Comparison of ENCODE assay signal across 16 cellular contexts in genomic region chr5:83401122-83401620, GRCh38.
A peak's percentile ranks its signal among the peaks of the same experiment; 100 is the strongest.
DNase-seq lines count a peak whose midpoint lies in the region; ATAC-seq and TF ChIP-seq lines count a peak whose summit lies in the region.
"Had no signal": no experiment of that assay in that cellular context is flagged by ENCODE, and none has a peak within 500 bp of the region (broad histone marks: within the 10 kb centered on the region; RNA-seq: fewer than 3 reads in every experiment).

No MANE protein-coding gene starts in this region.

- no peaks in the 10 kb centered on the region for H3K36me3 Mint-ChIP-seq in brain
- no peaks in the 10 kb centered on the region for H3K36me3 Mint-ChIP-seq in activated CD8-positive, alpha-beta T cell treated with anti-CD3 and anti-CD28 coated beads for 36 hours (ENCODE audit: low read depth)

- in situ Hi-C loops in gastrocnemius medialis (cut with MboI; ENCODE audit: low sequenced_read_pairs in 4 of 4), result no loop called here

- H3K9me3 ChIP-seq in gastrocnemius medialis (no peaks in the 10 kb centered on the region), lower lobe of right lung (no peaks in the 10 kb centered on the region)
- H3K9me3 ChIP-seq: BE2C, esophagus squamous epithelium had no signal

- H3K27me3 Mint-ChIP-seq in brain, result no peaks in the 10 kb centered on the region
- no peaks in the 10 kb centered on the region for H3K27me3 Mint-ChIP-seq in activated CD8-positive, alpha-beta T cell treated with anti-CD3 and anti-CD28 coated beads for 36 hours

- H3K4me3 Mint-ChIP-seq in brain, result no peak overlapping the region
- H3K4me3 Mint-ChIP-seq in activated CD8-positive, alpha-beta T cell treated with anti-CD3 and anti-CD28 coated beads for 36 hours, result no peak overlapping the region
- H3K4me3 Mint-ChIP-seq: neural crest cell had no signal

- DNase-seq in gastrocnemius medialis (no peak), lower lobe of right lung (no peak)
- DNase-seq in activated CD8-positive, alpha-beta T cell treated with anti-CD3 and anti-CD28 coated beads for 36 hours, result no peak
- DNase-seq: activated T-cell treated with anti-CD3 and anti-CD28 coated beads, Interleukin-2, amount 50 U/mL, for 48 hours; BE2C; esophagus squamous epithelium; kidney glomerular epithelial cell; NCI-H2029; stimulated activated naive CD4-positive, alpha-beta T cell had no signal

- peaks cover 28% of the 10 kb centered on the region for H3K4me1 Mint-ChIP-seq in brain
- no peaks in the 10 kb centered on the region for H3K4me1 Mint-ChIP-seq in activated CD8-positive, alpha-beta T cell treated with anti-CD3 and anti-CD28 coated beads for 36 hours (ENCODE audit: low read depth)

- intact Hi-C loops in gastrocnemius medialis (cut with DNase I; ENCODE audit: low total_unique reads), result no loop called here
- intact Hi-C loops in activated CD8-positive, alpha-beta T cell treated with anti-CD3 and anti-CD28 coated beads for 36 hours (cut with micrococcal nuclease), result no loop called here
- intact Hi-C loops in lower lobe of right lung (cut with DNase I), result no loop called here

- H3K4me1 ChIP-seq in gastrocnemius medialis, result no peaks in the 10 kb centered on the region
- H3K4me1 ChIP-seq in lower lobe of right lung, result no peaks in the 10 kb centered on the region
- H3K4me1 ChIP-seq: BE2C, esophagus squamous epithelium had no signal

- H3K36me3 ChIP-seq in gastrocnemius medialis, result no peaks in the 10 kb centered on the region
- H3K36me3 ChIP-seq in lower lobe of right lung, result no peaks in the 10 kb centered on the region
- H3K36me3 ChIP-seq: BE2C, esophagus squamous epithelium had no signal

- no peaks in the 10 kb centered on the region for H3K27me3 ChIP-seq in gastrocnemius medialis
- no peaks in the 10 kb centered on the region for H3K27me3 ChIP-seq in lower lobe of right lung (ENCODE audit: low read depth)
- H3K27me3 ChIP-seq: BE2C, esophagus squamous epithelium had no signal

- TF ChIP-seq CTCF in brain (conservative IDR thresholded peaks at IDR 0.05), result no peak
- TF ChIP-seq CTCF in gastrocnemius medialis (IDR thresholded peaks at IDR 0.05 in 4 of 5, conservative IDR thresholded peaks at IDR 0.05 in 1 of 5), result no peak
- TF ChIP-seq CTCF in activated CD8-positive, alpha-beta T cell treated with anti-CD3 and anti-CD28 coated beads for 36 hours (IDR thresholded peaks at IDR 0.05), result no peak
- no peak for TF ChIP-seq CTCF in lower lobe of right lung (IDR thresholded peaks at IDR 0.05)

- ATAC-seq in GM18498 (IDR thresholded peaks at IDR 0.05; ENCODE audit: unreplicated experiment), result peak; percentile 63
- ATAC-seq in GM21529 (IDR thresholded peaks at IDR 0.05; ENCODE audit: unreplicated experiment), result peak; percentile 67
- ATAC-seq in HG03460 (IDR thresholded peaks at IDR 0.05; ENCODE audit: unreplicated experiment), result peak; percentile 46
- no peak for ATAC-seq in gastrocnemius medialis
- no peak for ATAC-seq in HG03045 (IDR thresholded peaks at IDR 0.05; ENCODE audit: unreplicated experiment)
- no peak for ATAC-seq in activated CD8-positive, alpha-beta T cell treated with anti-CD3 and anti-CD28 coated beads for 36 hours
- ATAC-seq in lower lobe of right lung, result no peak
- ATAC-seq: Panc1 had no signal

- CTCF ChIA-PET in activated CD8-positive, alpha-beta T cell treated with anti-CD3 and anti-CD28 coated beads for 36 hours (lab: Charles Lee), result no interaction called here

- H3K9me3 Mint-ChIP-seq in brain, result peaks cover 0 to 4% (median 4%) of the 10 kb centered on the region in 5 experiments
- H3K9me3 Mint-ChIP-seq in activated CD8-positive, alpha-beta T cell treated with anti-CD3 and anti-CD28 coated beads for 36 hours, result no peaks in the 10 kb centered on the region
- H3K9me3 Mint-ChIP-seq: neural crest cell had no signal

- peak overlapping the region in 4 of 5 experiments; percentile 21 to 43 (median 27) for H3K27ac Mint-ChIP-seq in brain
- no peak overlapping the region for H3K27ac Mint-ChIP-seq in activated CD8-positive, alpha-beta T cell treated with anti-CD3 and anti-CD28 coated beads for 36 hours

- H3K4me3 ChIP-seq in gastrocnemius medialis (no peak overlapping the region), lower lobe of right lung (no peak overlapping the region)
- H3K4me3 ChIP-seq: esophagus squamous epithelium had no signal

- POLR2A ChIA-PET in activated CD8-positive, alpha-beta T cell treated with anti-CD3 and anti-CD28 coated beads for 36 hours (lab: Charles Lee), result interaction anchor here (0.6 kb wide), 1 partner anchor 164 kb away, joined by 3 read pairs; no protein-coding TSS in a partner anchor

- H3K27ac ChIP-seq in gastrocnemius medialis (no peak overlapping the region), lower lobe of right lung (no peak overlapping the region)
- H3K27ac ChIP-seq: esophagus squamous epithelium had no signal

- no peak for TF ChIP-seq POLR2A in gastrocnemius medialis (IDR thresholded peaks at IDR 0.05)

Comparison
In these comparisons a context has a peak if more than half of its experiments do, and no peak if none do; other contexts are left out.
1. ATAC-seq: peak in GM18498 (single experiment), GM21529 (single experiment) and HG03460 (single experiment); none in gastrocnemius medialis (0 of 2), HG03045 (single experiment), activated CD8-positive, alpha-beta T cell treated with anti-CD3 and anti-CD28 coated beads for 36 hours (single experiment) and lower lobe of right lung (0 of 2).